1 cellular context compared by ENCODE assay signal in genomic region chr14:24442240-24443052, GRCh38.
TF ChIP-seq lines count a peak whose summit lies in the region.

Gene SDR39U1 (minus strand): TSS chr14:24442776. CDS start chr14:24442769, 7 bp downstream.

TF ChIP-seq in HEK293, 187 proteins besides CTCF, POLR2A, EP300 and RAD21 (continued from another document):
- TF ChIP-seq PRDM10 (tag by site-specific recombination; IDR thresholded peaks at IDR 0.05) (peak; percentile 75), SETDB1 (IDR thresholded peaks at IDR 0.05; ENCODE audit: insufficient read length, low read length) (no peak), PRDM1 (tag by site-specific recombination; IDR thresholded peaks at IDR 0.05) (no peak), ZNF223 (tag by site-specific recombination; IDR thresholded peaks at IDR 0.05) (no peak), KLF7 (tag by site-specific recombination; IDR thresholded peaks at IDR 0.05; ENCODE audit: borderline replicate concordance) (peak; percentile 62), ZSCAN30 (tag by site-specific recombination; IDR thresholded peaks at IDR 0.05) (peak; percentile 81), HOXD13 (CRISPR knock-in tag; IDR thresholded peaks at IDR 0.05; ENCODE audit: borderline replicate concordance) (peak; percentile 93), ZNF354C (tag by site-specific recombination; IDR thresholded peaks at IDR 0.05; ENCODE audit: borderline replicate concordance, low read depth) (no peak), PRDM4 (tag by site-specific recombination; IDR thresholded peaks at IDR 0.05) (no peak), SP7 (tag by site-specific recombination; IDR thresholded peaks at IDR 0.05) (peak; percentile 77), ZNF18 (tag by site-specific recombination; IDR thresholded peaks at IDR 0.05) (no peak), ZNF19 (tag by site-specific recombination; IDR thresholded peaks at IDR 0.05; ENCODE audit: low read depth) (no peak), ZNF76 (tag by site-specific recombination; IDR thresholded peaks at IDR 0.05; ENCODE audit: borderline replicate concordance, low read depth) (peak; percentile 55; the same call in 1 of the 2 replicates), TSHZ1 (tag by site-specific recombination; IDR thresholded peaks at IDR 0.05; ENCODE audit: borderline replicate concordance) (no peak), HOXC10 (CRISPR knock-in tag; IDR thresholded peaks at IDR 0.05) (no peak), KLF1 (tag by site-specific recombination; IDR thresholded peaks at IDR 0.05) (peak; percentile 77), ZNF701 (tag by site-specific recombination; IDR thresholded peaks at IDR 0.05) (no peak), OVOL3 (tag by site-specific recombination; IDR thresholded peaks at IDR 0.05) (peak; percentile 35; the same call in 1 of the 2 replicates), REPIN1 (tag by site-specific recombination; IDR thresholded peaks at IDR 0.05; ENCODE audit: low read depth) (peak; percentile 62; the same call in 1 of the 2 replicates), EGR2 (tag by site-specific recombination; IDR thresholded peaks at IDR 0.05; ENCODE audit: low read depth) (peak; percentile 44), ZNF140 (tag by site-specific recombination; IDR thresholded peaks at IDR 0.05) (no peak), ZFP37 (tag by site-specific recombination; IDR thresholded peaks at IDR 0.05) (no peak), ZSCAN4 (tag by site-specific recombination; IDR thresholded peaks at IDR 0.05) (no peak), ZNF335 (tag by site-specific recombination; conservative IDR thresholded peaks at IDR 0.05) (peak; percentile 99), ZNF23 (tag by site-specific recombination; IDR thresholded peaks at IDR 0.05; ENCODE audit: borderline replicate concordance) (no peak), GFI1B (tag by site-specific recombination; IDR thresholded peaks at IDR 0.05) (no peak), ZNF174 (tag by site-specific recombination; IDR thresholded peaks at IDR 0.05) (no peak), ZNF169 (tag by site-specific recombination; IDR thresholded peaks at IDR 0.05) (no peak), ZNF560 (tag by site-specific recombination; IDR thresholded peaks at IDR 0.05; ENCODE audit: borderline replicate concordance) (no peak), ZNF398 (tag by site-specific recombination; IDR thresholded peaks at IDR 0.05) (peak; percentile 61), ZNF629 (tag by site-specific recombination; IDR thresholded peaks at IDR 0.05) (peak; percentile 91), ZNF623 (tag by site-specific recombination; IDR thresholded peaks at IDR 0.05) (0 out of 2 replicates have a peak, but pooled peaks have one; percentile 9), SP2 (tag by site-specific recombination; IDR thresholded peaks at IDR 0.05) (peak; percentile 91), GLIS2 (tag by site-specific recombination; IDR thresholded peaks at IDR 0.05) (no peak), ZNF610 (tag by site-specific recombination; IDR thresholded peaks at IDR 0.05; ENCODE audit: borderline replicate concordance) (peak; percentile 82; the same call in 1 of the 2 replicates), ZNF692 (tag by site-specific recombination; IDR thresholded peaks at IDR 0.05) (0 out of 2 replicates have a peak, but pooled peaks have one; percentile 83), GLI2 (tag by site-specific recombination; IDR thresholded peaks at IDR 0.05; ENCODE audit: borderline replicate concordance, low read depth) (no peak), MEIS1 (CRISPR knock-in tag; IDR thresholded peaks at IDR 0.05; ENCODE audit: borderline replicate concordance) (no peak), KLF10 (tag by site-specific recombination; IDR thresholded peaks at IDR 0.05) (peak; percentile 59; the same call in 1 of the 2 replicates)
